In genomic region chr2:36329251-36329650, GRCh38 we compare ENCODE assay signal across 20 cellular contexts. TPM values are rescaled to one million over a fixed set of nuclear protein-coding genes. Genes with fewer than 3 reads are reported as not detected.
DNase-seq lines count a peak whose midpoint lies in the region; TF ChIP-seq lines count a peak whose summit lies in the region.
"Had no signal": no experiment of that assay in that cellular context is flagged by ENCODE, and none has a peak within 500 bp of the region (broad histone marks: within the 10 kb centered on the region; RNA-seq: fewer than 3 reads in every experiment).

No MANE protein-coding gene starts in this region.

- no peaks in the 10 kb centered on the region for H3K9me2 ChIP-seq in PC-9 (ENCODE audit: insufficient read depth)

- H2AK5ac ChIP-seq in mesendoderm (ENCODE audit: low read length), result no peak overlapping the region

- H4K8ac ChIP-seq in mesendoderm (ENCODE audit: low read depth, low read length), result no peak overlapping the region

- no peak overlapping the region for H3K18ac ChIP-seq in mesendoderm (ENCODE audit: low read length)

- H3K23ac ChIP-seq in mesendoderm (ENCODE audit: low read length), result no peak overlapping the region

- CTCF ChIA-PET in PC-9 (lab: Charles Lee), result no interaction called here

- no peak for TF ChIP-seq CTCF in PC-9 (conservative IDR thresholded peaks at IDR 0.05)

- BruUV-seq in PC-9 (replicated peaks; lab: Mats Ljungman, UMichigan), result no TSS peak

- intact Hi-C loops in PC-9 (cut with micrococcal nuclease; ENCODE audit: unreplicated experiment), result no loop called here

- no peak overlapping the region for H2BK15ac ChIP-seq in mesendoderm (replicated peaks; ENCODE audit: low read depth)

- H3K4me1 ChIP-seq in PC-9 (replicated peaks; ENCODE audit: insufficient read depth), result peaks cover 38% of the 10 kb centered on the region
- H3K4me1 ChIP-seq in mesendoderm (ENCODE audit: control insufficient read depth, low read depth, low read length), result peaks cover 2% of the 10 kb centered on the region

- in situ Hi-C loops in ACHN (cut with HindIII; ENCODE audit: low pct_ligation_motif_present, low pct_unique_long_range_greater_than_20kb, low sequenced_read_pairs), result no loop called here

- no peak overlapping the region for H3K9ac ChIP-seq in mesendoderm (ENCODE audit: low read length)
- H3K9ac ChIP-seq: parathyroid adenoma had no signal

- no peak overlapping the region for H3K56ac ChIP-seq in mesendoderm (ENCODE audit: low read length)

- H3K4me3 ChIP-seq in PC-9 (no peak overlapping the region), skeletal muscle cell (ENCODE audit: low read depth, low read length) (no peak overlapping the region), mesendoderm (ENCODE audit: low read length) (no peak overlapping the region)
- H3K4me3 ChIP-seq: esophagus muscularis mucosa, sigmoid colon had no signal

- POLR2A ChIA-PET in PC-9 (lab: Charles Lee; ENCODE audit: unreplicated experiment), result no interaction called here

- DNase-seq in EH (ENCODE audit: low read depth) (peak; percentile 61), PC-9 (no peak), fibroblast of gingiva (ENCODE audit: low read depth) (peak; percentile 67), skeletal muscle cell (ENCODE audit: low read depth) (peak; percentile 8), mesendoderm (no peak), NCI-H774 (lab: John Stamatoyannopoulos, UW) (no peak), ACHN (no peak)
- DNase-seq in activated T-cell treated with anti-CD3 and anti-CD28 coated beads, Interleukin-2, amount 50 U/mL, for 48 hours, result no peak
- DNase-seq: activated CD4-positive, alpha-beta T cell treated with anti-CD3 and anti-CD28 coated beads for 4 hours; C1 segment of cervical spinal cord; effector CD4-positive, alpha-beta T cell; islet precursor cell; natural killer cell; NCI-H1930; NCI-H510A treated with DMSO at 0.1 percent for 48 hours; sigmoid colon; stimulated activated naive CD8-positive, alpha-beta T cell treated with anti-CD3 and anti-CD28 coated beads, Interleukin-15, amount 100 ng/mL, for 72 hours; T-cell had no signal

- H3K36me3 ChIP-seq in PC-9 (ENCODE audit: low read depth) (no peaks in the 10 kb centered on the region), mesendoderm (ENCODE audit: control insufficient read depth, insufficient read depth, low read length) (no peaks in the 10 kb centered on the region)
- H3K36me3 ChIP-seq: esophagus muscularis mucosa, sigmoid colon had no signal

- H3K4ac ChIP-seq in mesendoderm (ENCODE audit: low read depth, low read length), result no peak overlapping the region

- no CpG with 5 or more reads among the region's 2 CpGs for WGBS in mesendoderm (ENCODE audit: extremely low coverage, insufficient coverage, low lambda C conversion rate)

- H2BK120ac ChIP-seq in mesendoderm (ENCODE audit: low read depth, low read length), result no peak overlapping the region

- H3K27ac ChIP-seq in PC-9 (peak overlapping the region; percentile 20; the same call in 1 of the 2 replicates), mesendoderm (ENCODE audit: low read depth, low read length) (no peak overlapping the region)
- H3K27ac ChIP-seq: esophagus muscularis mucosa, parathyroid adenoma, sigmoid colon had no signal

- H3K79me2 ChIP-seq in PC-9 (ENCODE audit: low read depth) (no peaks in the 10 kb centered on the region), mesendoderm (ENCODE audit: control insufficient read depth, insufficient read depth, low read length) (no peaks in the 10 kb centered on the region)
- H3K79me2 ChIP-seq: parathyroid adenoma had no signal

- no peak overlapping the region for H2BK5ac ChIP-seq in mesendoderm (ENCODE audit: low read length)

- no peaks in the 10 kb centered on the region for H3K9me3 ChIP-seq in PC-9 (ENCODE audit: insufficient read depth, low read depth)
- H3K9me3 ChIP-seq: esophagus muscularis mucosa, sigmoid colon had no signal

- no peaks in the 10 kb centered on the region for H3K27me3 ChIP-seq in PC-9 (ENCODE audit: insufficient read depth, low read depth)
- no peaks in the 10 kb centered on the region for H3K27me3 ChIP-seq in mesendoderm (ENCODE audit: insufficient read depth, low read length, poor library complexity)
- H3K27me3 ChIP-seq: esophagus muscularis mucosa, sigmoid colon had no signal

- H3K4me2 ChIP-seq in PC-9 (peak overlapping the region; percentile 5; the same call in 1 of the 2 replicates), mesendoderm (ENCODE audit: low read length) (no peak overlapping the region)

- H3K79me1 ChIP-seq in mesendoderm (ENCODE audit: low read length), result no peaks in the 10 kb centered on the region

- H3F3A ChIP-seq in PC-9 (ENCODE audit: insufficient read depth, low read depth), result no peaks in the 10 kb centered on the region

- H4K5ac ChIP-seq in mesendoderm (ENCODE audit: low read length), result no peak overlapping the region

- H2AFZ ChIP-seq in PC-9, result no peak overlapping the region
- H2AFZ ChIP-seq: parathyroid adenoma had no signal

- no peaks in the 10 kb centered on the region for H4K20me1 ChIP-seq in PC-9 (ENCODE audit: insufficient read depth)

RNA-seq across cellular contexts. Expression of gene CRIM1, which starts 26.3 kb away (rescaled TPM):
- 133 and 154 TPM in 2 replicates for total RNA-seq in PC-9 (2021)
- 14.5 TPM for polyA plus RNA-seq in mesendoderm (2013, experiment 1 of 2)
- polyA plus RNA-seq in mesendoderm (2013, experiment 2 of 2), result 14.5 TPM

Comparison
In these comparisons a context has a peak if more than half of its experiments do, and no peak if none do; other contexts are left out.
1. DNase-seq: peak in EH (single experiment), fibroblast of gingiva (single experiment) and skeletal muscle cell (single experiment); none in PC-9 (0 of 2), mesendoderm (single experiment), NCI-H774 (single experiment), ACHN (single experiment) and activated T-cell treated with anti-CD3 and anti-CD28 coated beads, Interleukin-2, amount 50 U/mL, for 48 hours (0 of 2).